ENCODE assay signal across 15 cellular contexts in the genomic region with DNA sequence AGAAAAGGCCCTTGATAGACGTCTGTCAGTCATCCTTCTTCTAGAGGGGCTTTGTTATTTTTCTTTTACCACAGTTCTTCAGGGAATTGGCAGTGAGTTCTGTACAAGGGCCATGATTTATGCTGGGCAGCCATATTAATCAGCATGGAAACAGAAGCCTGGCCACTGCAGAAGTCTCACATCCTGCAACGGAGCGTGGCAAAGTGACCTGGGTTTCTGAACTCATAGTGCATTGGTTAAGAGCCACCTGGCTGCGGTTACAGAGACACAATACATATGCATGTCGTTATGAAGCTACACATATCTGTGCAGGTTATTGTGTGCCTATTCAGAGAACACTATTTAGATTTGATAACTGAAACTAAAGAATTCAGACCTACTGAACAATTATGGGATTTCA.
A peak's percentile ranks its signal among the peaks of the same experiment; 100 is the strongest.
DNase-seq lines count a peak whose midpoint lies in the region; ATAC-seq and TF ChIP-seq lines count a peak whose summit lies in the region.
"Had no signal": no experiment of that assay in that cellular context is flagged by ENCODE, and none has a peak within 500 bp of the region (broad histone marks: within the 10 kb centered on the region; RNA-seq: fewer than 3 reads in every experiment).

No MANE protein-coding gene starts in this region.

- no peaks in the 10 kb centered on the region for H3K9me3 Mint-ChIP-seq in activated T-cell treated with anti-CD3 and anti-CD28 coated beads, Interleukin-2, amount 50 U/mL, for 24 hours
- H3K9me3 Mint-ChIP-seq: GM23338 had no signal

- peaks cover 2% of the 10 kb centered on the region for H3K4me1 Mint-ChIP-seq in activated T-cell treated with anti-CD3 and anti-CD28 coated beads, Interleukin-2, amount 50 U/mL, for 24 hours (ENCODE audit: low read depth)
- H3K4me1 Mint-ChIP-seq: GM23338 had no signal

- H3K36me3 Mint-ChIP-seq in activated T-cell treated with anti-CD3 and anti-CD28 coated beads, Interleukin-2, amount 50 U/mL, for 24 hours (ENCODE audit: low read depth) = no peaks in the 10 kb centered on the region
- H3K36me3 Mint-ChIP-seq: stimulated activated memory B cell treated with anti-CD40 and anti-IgM and Interleukin-4, amounts not matched to agents 10 μg/mL and 1 μg/mL and 100 μg/mL, for 72 hours had no signal

- no peak for TF ChIP-seq CTCF in GM13976 (IDR thresholded peaks at IDR 0.05; ENCODE audit: borderline replicate concordance, control extremely low read depth, extremely low read depth, insufficient read depth, missing control alignments)

- in situ Hi-C loops in GM13976 (cut with MboI; ENCODE audit: low sequenced_read_pairs, unreplicated experiment) = no loop called here
- in situ Hi-C loops in ACHN (cut with HindIII; ENCODE audit: low pct_ligation_motif_present, low pct_unique_long_range_greater_than_20kb, low sequenced_read_pairs) = no loop called here

- no peak overlapping the region for H3K27ac Mint-ChIP-seq in activated T-cell treated with anti-CD3 and anti-CD28 coated beads, Interleukin-2, amount 50 U/mL, for 24 hours
- H3K27ac Mint-ChIP-seq: GM23338; stimulated activated memory B cell treated with anti-CD40 and anti-IgM and Interleukin-4, amounts not matched to agents 10 μg/mL and 1 μg/mL and 100 μg/mL, for 72 hours had no signal

- H3K27me3 Mint-ChIP-seq in activated T-cell treated with anti-CD3 and anti-CD28 coated beads, Interleukin-2, amount 50 U/mL, for 24 hours = peaks cover 15% of the 10 kb centered on the region
- H3K27me3 Mint-ChIP-seq: stimulated activated memory B cell treated with anti-CD40 and anti-IgM and Interleukin-4, amounts not matched to agents 10 μg/mL and 1 μg/mL and 100 μg/mL, for 72 hours had no signal

- peak; percentile 12 for DNase-seq in GM13976 (ENCODE audit: low spot score)
- DNase-seq in NCI-H2107 (lab: John Stamatoyannopoulos, UW) = peak; percentile 44
- no peak for DNase-seq in NCI-H1930 (lab: John Stamatoyannopoulos, UW)
- DNase-seq in ACHN = no peak
- no peak for DNase-seq in activated T-cell treated with anti-CD3 and anti-CD28 coated beads, Interleukin-2, amount 50 U/mL, for 24 hours
- DNase-seq: activated CD4-positive, alpha-beta T cell treated with anti-CD3 and anti-CD28 coated beads, Interleukin-2, amount 50 U/mL, for 1 hour; effector memory CD4-positive, alpha-beta T cell; MV-4-11; pancreas had no signal

- H3K4me3 Mint-ChIP-seq in activated T-cell treated with anti-CD3 and anti-CD28 coated beads, Interleukin-2, amount 50 U/mL, for 24 hours = no peak overlapping the region
- H3K4me3 Mint-ChIP-seq: GM23338; stimulated activated memory B cell treated with anti-CD40 and anti-IgM and Interleukin-4, amounts not matched to agents 10 μg/mL and 1 μg/mL and 100 μg/mL, for 72 hours had no signal

- ATAC-seq in GM19463 (IDR thresholded peaks at IDR 0.05; ENCODE audit: unreplicated experiment) = peak; percentile 61
- ATAC-seq in HG03095 (IDR thresholded peaks at IDR 0.05; ENCODE audit: unreplicated experiment) = peak; percentile 91
- ATAC-seq in GM21447 (IDR thresholded peaks at IDR 0.05; ENCODE audit: unreplicated experiment) = no peak
- ATAC-seq: GM23338; left lobe of liver; pancreas; stimulated activated memory B cell treated with anti-CD40 and anti-IgM and Interleukin-4, amounts not matched to agents 10 μg/mL and 1 μg/mL and 100 μg/mL, for 72 hours had no signal

Comparison
In these comparisons a context has a peak if more than half of its experiments do, and no peak if none do; other contexts are left out.
1. DNase-seq: peak in GM13976 (single experiment) and NCI-H2107 (single experiment); none in NCI-H1930 (0 of 2), ACHN (single experiment) and activated T-cell treated with anti-CD3 and anti-CD28 coated beads, Interleukin-2, amount 50 U/mL, for 24 hours (single experiment).